Comparison of ENCODE assay signal across 17 cellular contexts in genomic region chr16:64532117-64532516, GRCh38.
"Had no signal": no experiment of that assay in that cellular context is flagged by ENCODE, and none has a peak within 500 bp of the region (broad histone marks: within the 10 kb centered on the region; RNA-seq: fewer than 3 reads in every experiment).

No MANE protein-coding gene starts in this region.

- H3K4me1 ChIP-seq: gastrocnemius medialis, right atrium auricular region, sigmoid colon, tibial artery, upper lobe of right lung, vagina had no signal

- H3K27ac ChIP-seq: coronary artery, gastrocnemius medialis, heart right ventricle, ovary, right atrium auricular region, sigmoid colon, skin epidermis, tibial artery, upper lobe of right lung, vagina had no signal

- DNase-seq: effector CD4-positive, alpha-beta T cell; gastrocnemius medialis; heart right ventricle; islet precursor cell; mammary epithelial cell; naive thymus-derived CD4-positive, alpha-beta T cell; ovary; sigmoid colon; stimulated activated CD4-positive, alpha-beta T cell treated with anti-CD3 and anti-CD28 coated beads, Interleukin-12 subunit alpha, Interleukin-12 subunit beta, amount 100 ng/mL, for 4 hours; stimulated activated naive CD4-positive, alpha-beta T cell treated with Interleukin-2 at 50 U/mL for 16 hours; tibial artery; upper lobe of right lung had no signal

- H3K27me3 Mint-ChIP-seq: naive thymus-derived CD4-positive, alpha-beta T cell had no signal

- H3K36me3 ChIP-seq: gastrocnemius medialis, heart right ventricle, ovary, right atrium auricular region, sigmoid colon, tibial artery, upper lobe of right lung, vagina had no signal

- H3K4me3 ChIP-seq: coronary artery, gastrocnemius medialis, heart right ventricle, ovary, right atrium auricular region, sigmoid colon, skin epidermis, tibial artery, upper lobe of right lung, vagina had no signal

- H3K27ac Mint-ChIP-seq: naive thymus-derived CD4-positive, alpha-beta T cell had no signal

- H3K4me1 Mint-ChIP-seq: naive thymus-derived CD4-positive, alpha-beta T cell had no signal

- H3K4me3 Mint-ChIP-seq: naive thymus-derived CD4-positive, alpha-beta T cell; neural crest cell had no signal

- H3K27me3 ChIP-seq: gastrocnemius medialis, heart right ventricle, ovary, right atrium auricular region, sigmoid colon, tibial artery, upper lobe of right lung, vagina had no signal

- H3K9me3 ChIP-seq: gastrocnemius medialis, ovary, right atrium auricular region, sigmoid colon, tibial artery, upper lobe of right lung, vagina had no signal
